16 cellular contexts compared by ENCODE assay signal in the genomic region with DNA sequence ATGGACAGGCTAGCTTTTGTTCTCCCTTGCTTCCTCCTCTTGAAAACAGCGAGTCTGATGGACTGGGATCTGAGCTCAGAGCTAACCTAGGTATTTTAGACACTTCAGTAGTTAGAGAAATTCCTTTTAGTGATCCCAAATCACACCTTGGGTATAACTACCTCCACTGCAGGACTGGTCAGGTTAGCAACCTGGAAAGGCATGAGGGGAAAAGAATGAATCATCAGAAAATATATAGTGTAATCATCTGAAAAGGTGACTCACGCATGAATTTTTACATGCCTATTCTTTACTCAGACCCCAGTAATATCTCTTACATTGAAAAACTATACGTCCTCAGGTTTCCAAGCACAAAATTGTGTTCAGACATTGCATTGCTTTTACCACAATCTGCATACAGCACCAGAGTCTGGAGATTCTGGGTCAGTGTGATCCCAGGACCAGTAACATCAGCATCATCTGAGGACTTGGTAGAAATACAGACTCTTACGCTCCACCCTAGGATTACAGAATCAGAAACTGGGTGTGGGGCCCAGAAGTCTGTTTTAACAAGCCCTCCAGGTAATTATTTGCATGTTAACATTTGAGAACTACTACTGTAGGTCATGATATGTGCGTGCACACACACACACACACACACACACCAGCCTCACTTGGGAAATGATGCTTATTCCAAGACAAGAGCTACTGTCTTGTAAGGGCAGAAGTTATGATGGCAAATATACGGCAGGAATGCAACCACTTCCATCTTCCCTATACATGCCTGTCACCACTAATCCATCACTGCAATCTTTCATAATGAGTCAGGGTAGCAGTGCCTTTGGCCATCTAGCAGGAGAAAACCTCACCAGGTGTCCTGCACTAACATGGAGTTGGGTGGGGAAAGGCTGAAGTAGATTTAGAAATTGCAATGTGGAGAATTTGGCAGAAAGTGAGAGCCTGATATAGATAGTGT.
DNase-seq lines count a peak whose midpoint lies in the region; ATAC-seq, FAIRE-seq and TF ChIP-seq lines count a peak whose summit lies in the region.
"Had no signal": no experiment of that assay in that cellular context is flagged by ENCODE, and none has a peak within 500 bp of the region (broad histone marks: within the 10 kb centered on the region; RNA-seq: fewer than 3 reads in every experiment).

No MANE protein-coding gene starts in this region.

- H2AK9ac ChIP-seq in IMR-90 (replicated peaks; ENCODE audit: low read depth, low read length, poor library complexity), result no peak overlapping the region

- H3K56ac ChIP-seq in IMR-90 (ENCODE audit: extremely low read depth, insufficient read depth, low read length), result no peak overlapping the region

- no peak for TF ChIP-seq CTCF in AG04450 (IDR thresholded peaks at IDR 0.05; ENCODE audit: low read depth, low read length)
- TF ChIP-seq CTCF in IMR-90 (conservative IDR thresholded peaks at IDR 0.05; ENCODE audit: low read depth, low read length), result no peak
- no peak for TF ChIP-seq CTCF in astrocyte (IDR thresholded peaks at IDR 0.05; ENCODE audit: insufficient read depth, low read depth, low read length)
- no peak for TF ChIP-seq CTCF in keratinocyte (optimal IDR thresholded peaks at IDR 0.05 in 1 of 3, IDR thresholded peaks at IDR 0.05 in 1 of 3, conservative IDR thresholded peaks at IDR 0.05 in 1 of 3; ENCODE audit: extremely low read depth in 1 of 3, insufficient read depth in 2 of 3, low read length in 3 of 3)
- no peak for TF ChIP-seq CTCF in uterus (IDR thresholded peaks at IDR 0.05)

- CTCF ChIA-PET in AG04450 (lab: Charles Lee) (interaction anchor here (0.7 kb wide), 1 partner anchor 14 kb away, joined by 3 read pairs; no protein-coding TSS in a partner anchor), IMR-90 (lab: Yijun Ruan, JAX) (no interaction called here)

- H4K91ac ChIP-seq in IMR-90 (ENCODE audit: insufficient read depth, low read depth, low read length), result peak overlapping the region; percentile 19; the same call in 1 of the 2 replicates

- no peak overlapping the region for H3K18ac ChIP-seq in IMR-90 (ENCODE audit: low read depth, low read length)

- no peak overlapping the region for H3K4me2 ChIP-seq in IMR-90 (ENCODE audit: low read depth, low read length)
- no peak overlapping the region for H3K4me2 ChIP-seq in astrocyte (ENCODE audit: low read length)
- H3K4me2 ChIP-seq in keratinocyte (ENCODE audit: control insufficient read depth, extremely low read depth, insufficient read depth, low read depth, low read length), result peak overlapping the region; percentile 74

- no peaks in the 10 kb centered on the region for H3K9me3 ChIP-seq in AG04450 (ENCODE audit: control insufficient read depth, insufficient read depth, low read length)
- no peaks in the 10 kb centered on the region for H3K9me3 ChIP-seq in IMR-90 (ENCODE audit: control insufficient read depth, insufficient read depth, low read length)
- no peaks in the 10 kb centered on the region for H3K9me3 ChIP-seq in astrocyte (ENCODE audit: insufficient read depth, low read depth, low read length)
- H3K9me3 ChIP-seq in keratinocyte (ENCODE audit: control insufficient read depth, low read depth, low read length), result no peaks in the 10 kb centered on the region
- no peaks in the 10 kb centered on the region for H3K9me3 ChIP-seq in uterus
- H3K9me3 ChIP-seq: gastrocnemius medialis had no signal

- BruUV-seq in IMR-90 (replicated peaks; lab: Mats Ljungman, UMichigan), result no TSS peak

- H3K36me3 Mint-ChIP-seq in astrocyte (ENCODE audit: low read depth, unreplicated experiment), result no peaks in the 10 kb centered on the region

- H3K27ac ChIP-seq in AG04450 (ENCODE audit: low read depth, low read length) (no peak overlapping the region), IMR-90 (ENCODE audit: insufficient read depth, low read length) (no peak overlapping the region), astrocyte (ENCODE audit: low read depth, low read length) (no peak overlapping the region), keratinocyte (ENCODE audit: control insufficient read depth, insufficient read depth, low read length) (peak overlapping the region; percentile 83), uterus (no peak overlapping the region)
- H3K27ac ChIP-seq: dorsolateral prefrontal cortex, gastrocnemius medialis, SK-N-MC had no signal

- no peak overlapping the region for H2BK5ac ChIP-seq in IMR-90 (ENCODE audit: low read depth, low read length, poor library complexity, severe bottlenecking)

- no peaks in the 10 kb centered on the region for H3K79me2 ChIP-seq in astrocyte (ENCODE audit: insufficient read depth, low read length)
- no peaks in the 10 kb centered on the region for H3K79me2 ChIP-seq in keratinocyte (ENCODE audit: control insufficient read depth, insufficient read depth, low read length)

- H3K4me3 Mint-ChIP-seq in astrocyte (ENCODE audit: unreplicated experiment), result no peak overlapping the region
- H3K4me3 Mint-ChIP-seq: activated CD4-positive, alpha-beta memory T cell treated with anti-CD3 and anti-CD28 coated beads, Interleukin-2, amount 10 ng/mL, durations not matched to agents 7 days and 5 days; stimulated activated naive CD8-positive, alpha-beta T cell treated with anti-CD3 and anti-CD28 coated beads, Interleukin-15, Interleukin-2, amounts not matched to agents 100 ng/mL and 50 ng/mL, for 24 hours had no signal

- H3K79me1 ChIP-seq in IMR-90 (ENCODE audit: low read depth in 1 of 2, low read length in 2 of 2), result no peaks in the 10 kb centered on the region

- H3K9ac ChIP-seq in IMR-90 (ENCODE audit: low read depth, low read length), result no peak overlapping the region
- no peak overlapping the region for H3K9ac ChIP-seq in astrocyte (ENCODE audit: low read length)
- H3K9ac ChIP-seq in keratinocyte (ENCODE audit: control insufficient read depth, extremely low read depth, insufficient read depth, low read length), result peak overlapping the region; percentile 33

- H3K4ac ChIP-seq in IMR-90 (ENCODE audit: low read depth, low read length), result peak overlapping the region; percentile 33; the same call in 1 of the 2 replicates

- H2BK120ac ChIP-seq in IMR-90 (ENCODE audit: low read depth, low read length), result peak overlapping the region; percentile 64

- H3K9me1 ChIP-seq in IMR-90 (ENCODE audit: insufficient read depth, low read length) (peaks cover 4% of the 10 kb centered on the region; the same call in 1 of the 2 replicates), keratinocyte (ENCODE audit: control insufficient read depth, extremely low read depth, insufficient read depth, low read length) (no peaks in the 10 kb centered on the region)

- H2BK20ac ChIP-seq in IMR-90 (ENCODE audit: low read depth, low read length), result peak overlapping the region; percentile 43

- no peaks in the 10 kb centered on the region for H3K27me3 ChIP-seq in AG04450 (ENCODE audit: control insufficient read depth, insufficient read depth, low read length)
- no peaks in the 10 kb centered on the region for H3K27me3 ChIP-seq in IMR-90 (ENCODE audit: control insufficient read depth, insufficient read depth, low read length)
- no peaks in the 10 kb centered on the region for H3K27me3 ChIP-seq in astrocyte (ENCODE audit: insufficient read depth, low read length)
- no peaks in the 10 kb centered on the region for H3K27me3 ChIP-seq in keratinocyte (ENCODE audit: control insufficient read depth, extremely low read depth, insufficient read depth, low read length)
- H3K27me3 ChIP-seq in uterus, result no peaks in the 10 kb centered on the region
- H3K27me3 ChIP-seq: gastrocnemius medialis had no signal

- peaks cover 7% of the 10 kb centered on the region; the same call in 1 of the 2 replicates for H3K4me1 ChIP-seq in IMR-90 (ENCODE audit: control insufficient read depth, insufficient read depth, low read length)
- H3K4me1 ChIP-seq in astrocyte (ENCODE audit: insufficient read depth, low read length), result peaks cover 4% of the 10 kb centered on the region
- peaks cover 20% of the 10 kb centered on the region for H3K4me1 ChIP-seq in keratinocyte (ENCODE audit: control insufficient read depth, extremely low read depth, insufficient read depth, low read length)
- H3K4me1 ChIP-seq in uterus, result no peaks in the 10 kb centered on the region
- H3K4me1 ChIP-seq: gastrocnemius medialis had no signal

- no peak overlapping the region for H3K4me3 ChIP-seq in AG04450 (ENCODE audit: low read depth, low read length)
- H3K4me3 ChIP-seq in IMR-90 (ENCODE audit: insufficient read depth, low read depth, low read length), result no peak overlapping the region
- no peak overlapping the region for H3K4me3 ChIP-seq in astrocyte (ENCODE audit: insufficient read depth, low read depth, low read length)
- H3K4me3 ChIP-seq in keratinocyte (ENCODE audit: control insufficient read depth in 2 of 3, extremely low read depth in 1 of 3, insufficient read depth in 2 of 3, low read depth in 1 of 3, low read length in 3 of 3), result peak overlapping the region in 2 of 3 experiments; percentile 2 to 6
- H3K4me3 ChIP-seq in uterus, result no peak overlapping the region
- H3K4me3 ChIP-seq: dorsolateral prefrontal cortex, gastrocnemius medialis, SK-N-MC, skin epidermis had no signal

- no peak overlapping the region for H4K5ac ChIP-seq in IMR-90 (ENCODE audit: low read depth, low read length)

- DNase-seq in AG04450 (ENCODE audit: low read depth, low spot score) (peak; percentile 30), IMR-90 (peak; percentile 68), astrocyte (ENCODE audit: low read depth) (peak; percentile 64), keratinocyte (ENCODE audit: low read depth, low spot score) (peak; percentile 90), C1 segment of cervical spinal cord (lab: John Stamatoyannopoulos, UW) (no peak), uterus (no peak), NCI-H2081 (lab: John Stamatoyannopoulos, UW) (no peak), KG1 (lab: John Stamatoyannopoulos, UW) (no peak)
- DNase-seq: activated CD4-positive, alpha-beta memory T cell treated with anti-CD3 and anti-CD28 coated beads, Interleukin-2, amount 10 ng/mL, durations not matched to agents 7 days and 5 days; anterior cingulate cortex; dorsolateral prefrontal cortex; gastrocnemius medialis; midbrain had no signal

- in situ Hi-C loops in IMR-90 (cut with MboI; ENCODE audit: low sequenced_read_pairs), result no loop called here

- WGBS in IMR-90 (ENCODE audit: extremely low coverage in 2 of 2, insufficient read length in 1 of 2), 2 experiments, result 33% methylated on average over 1 of the region's 6 CpGs; no CpG with 5 or more reads in 1 of the 2 experiments

- TF ChIP-seq POLR2A in IMR-90 (IDR thresholded peaks at IDR 0.05; ENCODE audit: low read depth, low read length) (no peak), uterus (IDR thresholded peaks at IDR 0.05) (no peak)

- no peak overlapping the region for H4K8ac ChIP-seq in IMR-90 (ENCODE audit: low read depth in 2 of 2, low read length in 2 of 2)

- peak overlapping the region; percentile 66 for H3K27ac Mint-ChIP-seq in astrocyte (ENCODE audit: unreplicated experiment)
- H3K27ac Mint-ChIP-seq: activated CD4-positive, alpha-beta memory T cell treated with anti-CD3 and anti-CD28 coated beads, Interleukin-2, amount 10 ng/mL, durations not matched to agents 7 days and 5 days; stimulated activated naive CD8-positive, alpha-beta T cell treated with anti-CD3 and anti-CD28 coated beads, Interleukin-15, Interleukin-2, amounts not matched to agents 100 ng/mL and 50 ng/mL, for 24 hours had no signal

- H3K27me3 Mint-ChIP-seq in astrocyte (ENCODE audit: low read depth, unreplicated experiment), result peaks cover 2% of the 10 kb centered on the region
- H3K27me3 Mint-ChIP-seq: stimulated activated naive CD8-positive, alpha-beta T cell treated with anti-CD3 and anti-CD28 coated beads, Interleukin-15, Interleukin-2, amounts not matched to agents 100 ng/mL and 50 ng/mL, for 24 hours had no signal

- H4K20me1 ChIP-seq in IMR-90 (ENCODE audit: insufficient read depth, low read length) (no peaks in the 10 kb centered on the region), astrocyte (ENCODE audit: insufficient read depth, low read length) (no peaks in the 10 kb centered on the region), keratinocyte (ENCODE audit: control insufficient read depth, extremely low read depth, insufficient read depth, low read length) (no peaks in the 10 kb centered on the region)

- H2BK15ac ChIP-seq in IMR-90 (ENCODE audit: low read depth, low read length), result no peak overlapping the region; the same call in 2 of the 3 replicates

- H3K9me3 Mint-ChIP-seq in astrocyte (ENCODE audit: unreplicated experiment), result no peaks in the 10 kb centered on the region

- peaks cover 12% of the 10 kb centered on the region for H3K4me1 Mint-ChIP-seq in astrocyte (ENCODE audit: low read depth, unreplicated experiment)
- H3K4me1 Mint-ChIP-seq: activated CD4-positive, alpha-beta memory T cell treated with anti-CD3 and anti-CD28 coated beads, Interleukin-2, amount 10 ng/mL, durations not matched to agents 7 days and 5 days had no signal

- dilution Hi-C loops in IMR-90 (cut with HindIII; ENCODE audit: low sequenced_read_pairs, unreplicated experiment), result no loop called here
- dilution Hi-C loops in keratinocyte (cut with MboI; ENCODE audit: extremely low pct_ligation_motif_present, low sequenced_read_pairs), result no loop called here

- H2AK5ac ChIP-seq in IMR-90 (ENCODE audit: low read depth, low read length), result no peak overlapping the region

- H3K23ac ChIP-seq in IMR-90 (ENCODE audit: low read depth, low read length), result no peak overlapping the region

- peak; percentile 61 for ATAC-seq in IMR-90 (ENCODE audit: low read depth)
- ATAC-seq: gastrocnemius medialis had no signal

- H3K36me3 ChIP-seq in IMR-90 (ENCODE audit: control insufficient read depth, insufficient read depth, low read length), result no peaks in the 10 kb centered on the region
- H3K36me3 ChIP-seq in astrocyte (ENCODE audit: insufficient read depth, low read length), result no peaks in the 10 kb centered on the region
- H3K36me3 ChIP-seq in keratinocyte (ENCODE audit: control insufficient read depth in 2 of 2, extremely low read depth in 1 of 2, insufficient read depth in 2 of 2, low read length in 2 of 2), result no peaks in the 10 kb centered on the region
- no peaks in the 10 kb centered on the region for H3K36me3 ChIP-seq in uterus
- H3K36me3 ChIP-seq: gastrocnemius medialis had no signal

- POLR2A ChIA-PET in AG04450 (lab: Yijun Ruan, JAX) (interaction anchor here (0.6 to 1.2 kb wide), 2 partner anchors 21 to 707 kb away, joined by 3 to 4 read pairs; no protein-coding TSS in a partner anchor), IMR-90 (lab: Charles Lee; ENCODE audit: unreplicated experiment) (no interaction called here)

- no peak overlapping the region; the same call in 1 of the 2 replicates for H3K14ac ChIP-seq in IMR-90 (replicated peaks; ENCODE audit: low read depth, low read length)

- H2AFZ ChIP-seq in IMR-90 (replicated peaks; ENCODE audit: low read length, poor library complexity) (no peak overlapping the region), astrocyte (ENCODE audit: low read depth, low read length) (no peak overlapping the region), keratinocyte (ENCODE audit: control insufficient read depth, low read length) (no peak overlapping the region)

- TF ChIP-seq RAD21 in IMR-90 (IDR thresholded peaks at IDR 0.05; ENCODE audit: low read length), result no peak

- FAIRE-seq in astrocyte (lab: Jason Lieb, UNC) (peak; percentile 34), keratinocyte (lab: Jason Lieb, UNC) (peak; percentile 100)

- intact Hi-C loops in IMR-90 (cut with micrococcal nuclease), result no loop called here
- intact Hi-C loops in uterus (cut with DNase I; ENCODE audit: low total_unique reads), result no loop called here

Comparison
In these comparisons a context has a peak if more than half of its experiments do, and no peak if none do; other contexts are left out.
1. DNase-seq: peak in AG04450 (single experiment), IMR-90 (single experiment), astrocyte (single experiment) and keratinocyte (single experiment); none in C1 segment of cervical spinal cord (0 of 14), uterus (0 of 2), NCI-H2081 (0 of 2) and KG1 (single experiment).
2. H3K4me3 ChIP-seq: peak in keratinocyte (2 of 3); none in AG04450 (single experiment), IMR-90 (single experiment), astrocyte (single experiment) and uterus (0 of 2).